Comparison of ENCODE assay signal across 21 cellular contexts in the genomic region with DNA sequence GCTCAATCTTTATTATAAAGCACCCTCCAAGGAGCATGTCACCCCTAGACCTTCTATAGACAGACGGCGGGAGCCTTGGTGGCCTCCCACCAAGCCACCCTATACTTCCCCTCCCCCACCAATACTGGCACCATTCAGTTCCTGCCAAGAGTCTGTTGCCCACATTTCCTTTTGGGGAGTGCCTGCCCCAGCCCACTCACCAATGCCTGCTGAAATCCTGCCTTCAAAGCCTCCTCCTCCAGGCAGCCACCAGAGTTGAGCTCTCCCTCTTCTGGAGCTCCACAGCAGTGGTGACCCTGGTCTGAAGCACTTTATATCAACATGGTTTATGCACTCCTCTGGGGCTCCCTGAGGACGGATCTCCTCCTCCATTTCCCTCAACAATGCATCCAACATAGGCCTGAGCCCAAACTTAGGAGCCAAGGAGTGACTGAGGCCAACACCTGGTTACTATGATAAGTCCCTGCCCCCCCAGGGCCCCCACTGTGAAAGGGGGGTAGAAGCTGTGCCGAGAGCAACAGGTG. TPM values are rescaled to one million over a fixed set of nuclear protein-coding genes. Genes with fewer than 3 reads are reported as not detected.
A peak's percentile ranks its signal among the peaks of the same experiment; 100 is the strongest.
DNase-seq lines count a peak whose midpoint lies in the region; ATAC-seq, FAIRE-seq and TF ChIP-seq lines count a peak whose summit lies in the region.
"Had no signal": no experiment of that assay in that cellular context is flagged by ENCODE, and none has a peak within 500 bp of the region (broad histone marks: within the 10 kb centered on the region; RNA-seq: fewer than 3 reads in every experiment).

No MANE protein-coding gene starts in this region.

- H3K9me3 ChIP-seq in A549 (no peaks in the 10 kb centered on the region), HEK293 (ENCODE audit: control insufficient read depth, insufficient read depth, low read depth, low read length) (no peaks in the 10 kb centered on the region), iPS-20b (ENCODE audit: insufficient read depth, low read depth, low read length) (no peaks in the 10 kb centered on the region)
- H3K9me3 ChIP-seq: esophagus squamous epithelium, gastroesophageal sphincter, uterus had no signal

- no peak for TF ChIP-seq RAD21 in A549 (conservative IDR thresholded peaks at IDR 0.05 in 1 of 2, IDR thresholded peaks at IDR 0.05 in 1 of 2)

- no peak for TF ChIP-seq CTCF in A549 (IDR thresholded peaks at IDR 0.05)
- TF ChIP-seq CTCF in HEK293 (tag by site-specific recombination; IDR thresholded peaks at IDR 0.05): no peak
- no peak for TF ChIP-seq CTCF in brain (conservative IDR thresholded peaks at IDR 0.05)
- TF ChIP-seq CTCF in GM10266 (IDR thresholded peaks at IDR 0.05; ENCODE audit: control insufficient read depth, insufficient read depth, low read depth, missing control alignments): no peak

- peak overlapping the region; percentile 71 to 99 (median 95) for H3K27ac Mint-ChIP-seq in brain
- H3K27ac Mint-ChIP-seq: activated naive CD4-positive, alpha-beta T cell treated with anti-CD3 and anti-CD28 coated beads, Interleukin-2, amount 50 U/mL, for 72 hours; mesothelial cell of epicardium; natural killer cell treated with Interleukin-12 subunit alpha and Interleukin-12 subunit beta and Interleukin-15 and Interleukin-18, amount 100 ng/mL, for 72 hours; stimulated activated effector memory CD8-positive, alpha-beta T cell treated with anti-CD3 and anti-CD28 coated beads, Interleukin-12 subunit alpha, Interleukin-12 subunit beta, amount 100 ng/mL, for 72 hours had no signal

- CTCF ChIA-PET in A549 (lab: Yijun Ruan, JAX) (interaction anchor here (1.0 to 1.9 kb wide), 2 partner anchors 16 to 63 kb away, joined by 3 to 8 read pairs; no protein-coding TSS in a partner anchor), HEK293 (lab: Yijun Ruan, JAX) (interaction anchor here (0.6 to 1.1 kb wide), 4 partner anchors 22 to 680 kb away, joined by 3 read pairs; no protein-coding TSS in a partner anchor)

- ATAC-seq in A549 (no peak), GM18861 (IDR thresholded peaks at IDR 0.05; ENCODE audit: unreplicated experiment) (no peak)
- ATAC-seq: gastroesophageal sphincter; stimulated activated effector memory CD8-positive, alpha-beta T cell treated with anti-CD3 and anti-CD28 coated beads, Interleukin-12 subunit alpha, Interleukin-12 subunit beta, amount 100 ng/mL, for 72 hours had no signal

- DNase-seq in A549 (ENCODE audit: low read depth in 1 of 2, low spot score in 1 of 2): no peak
- no peak for DNase-seq in medulla oblongata (ENCODE audit: extremely low spot score)
- no peak for DNase-seq in GM10266 (ENCODE audit: extremely low spot score)
- no peak for DNase-seq in HuH-7.5 (ENCODE audit: low spot score)
- DNase-seq: effector memory CD4-positive, alpha-beta T cell; EL; esophagus squamous epithelium; uterus had no signal

- peaks cover 2% of the 10 kb centered on the region for H3K27me3 Mint-ChIP-seq in brain

- no peak for FAIRE-seq in A549 (lab: Jason Lieb, UNC)
- FAIRE-seq: H54 had no signal

- H3K36me3 ChIP-seq in HEK293 (ENCODE audit: control insufficient read depth in 2 of 2, insufficient read depth in 1 of 2, low read length in 2 of 2): no peaks in the 10 kb centered on the region
- H3K36me3 ChIP-seq in iPS-20b (ENCODE audit: insufficient read depth, low read depth, low read length): no peaks in the 10 kb centered on the region
- H3K36me3 ChIP-seq: esophagus squamous epithelium, gastroesophageal sphincter, uterus had no signal

- TF ChIP-seq EP300 in A549 (IDR thresholded peaks at IDR 0.05): no peak

- H3K9ac ChIP-seq in iPS-20b (ENCODE audit: low read depth, low read length): no peak overlapping the region; the same call in 1 of the 2 replicates

- WGBS in A549 (ENCODE audit: missing lambda C conversion rate): 50% methylated on average over 1 of the region's 4 CpGs

- peak overlapping the region; percentile 30 to 78 (median 74) for H3K4me3 Mint-ChIP-seq in brain
- H3K4me3 Mint-ChIP-seq: mesothelial cell of epicardium; natural killer cell treated with Interleukin-12 subunit alpha and Interleukin-12 subunit beta and Interleukin-15 and Interleukin-18, amount 100 ng/mL, for 72 hours; stimulated activated effector memory CD8-positive, alpha-beta T cell treated with anti-CD3 and anti-CD28 coated beads, Interleukin-12 subunit alpha, Interleukin-12 subunit beta, amount 100 ng/mL, for 72 hours had no signal

- TF ChIP-seq POLR2A in A549 (IDR thresholded peaks at IDR 0.05; ENCODE audit: low read length): no peak

- peaks cover 25% of the 10 kb centered on the region for H3K27me3 ChIP-seq in iPS-20b (ENCODE audit: insufficient read depth, low read length)

- H3K4me2 ChIP-seq in A549: no peak overlapping the region

- H3K4me1 Mint-ChIP-seq in brain: peaks cover 80% of the 10 kb centered on the region

- H3K9me3 Mint-ChIP-seq in brain: peaks cover 0 to 2% (median 0%) of the 10 kb centered on the region in 5 experiments
- H3K9me3 Mint-ChIP-seq: activated naive CD4-positive, alpha-beta T cell treated with anti-CD3 and anti-CD28 coated beads, Interleukin-2, amount 50 U/mL, for 72 hours; mesothelial cell of epicardium; natural killer cell treated with Interleukin-12 subunit alpha and Interleukin-12 subunit beta and Interleukin-15 and Interleukin-18, amount 100 ng/mL, for 72 hours; stimulated activated effector memory CD8-positive, alpha-beta T cell treated with anti-CD3 and anti-CD28 coated beads, Interleukin-12 subunit alpha, Interleukin-12 subunit beta, amount 100 ng/mL, for 72 hours had no signal

- H3K27ac ChIP-seq in A549 (peak overlapping the region in 1 of 2 experiments; percentile 33; a peak in 1 of 6 replicates), HEK293 (ENCODE audit: extremely low read depth, low read depth, low read length) (no peak overlapping the region), iPS-20b (ENCODE audit: low read length) (no peak overlapping the region)
- H3K27ac ChIP-seq: C4-2B, esophagus squamous epithelium, gastroesophageal sphincter, skin epidermis, uterus had no signal

- no peak overlapping the region for H3K4me3 ChIP-seq in A549
- H3K4me3 ChIP-seq in HEK293 (ENCODE audit: low read depth, low read length): no peak overlapping the region
- peak overlapping the region; percentile 57 for H3K4me3 ChIP-seq in iPS-20b (ENCODE audit: low read length)
- H3K4me3 ChIP-seq: skin epidermis, uterus had no signal

- H3K4me1 ChIP-seq in A549 (peaks cover 36% of the 10 kb centered on the region), HEK293 (ENCODE audit: control insufficient read depth, insufficient read depth, low read length) (peaks cover 14% of the 10 kb centered on the region), iPS-20b (ENCODE audit: insufficient read depth, low read length) (peaks cover 12% of the 10 kb centered on the region; the same call in 1 of the 2 replicates)
- H3K4me1 ChIP-seq: uterus had no signal

- no peaks in the 10 kb centered on the region for H3K36me3 Mint-ChIP-seq in brain
- H3K36me3 Mint-ChIP-seq: activated naive CD4-positive, alpha-beta T cell treated with anti-CD3 and anti-CD28 coated beads, Interleukin-2, amount 50 U/mL, for 72 hours; mesothelial cell of epicardium; natural killer cell treated with Interleukin-12 subunit alpha and Interleukin-12 subunit beta and Interleukin-15 and Interleukin-18, amount 100 ng/mL, for 72 hours; stimulated activated effector memory CD8-positive, alpha-beta T cell treated with anti-CD3 and anti-CD28 coated beads, Interleukin-12 subunit alpha, Interleukin-12 subunit beta, amount 100 ng/mL, for 72 hours had no signal

- POLR2A ChIA-PET in A549 (lab: Yijun Ruan, JAX) (no interaction called here), HEK293 (lab: Yijun Ruan, JAX) (no interaction called here)

TF ChIP-seq in A549, 52 proteins besides CTCF, POLR2A, EP300 and RAD21:
- TF ChIP-seq ZFP36 (IDR thresholded peaks at IDR 0.05; ENCODE audit: borderline replicate concordance, partially characterized antibody) (peak; percentile 52), FOSL2 (IDR thresholded peaks at IDR 0.05) (no peak), FOSL2 (CRISPR knock-in tag; IDR thresholded peaks at IDR 0.05) (no peak)

TF ChIP-seq in HEK293, 187 proteins besides CTCF, POLR2A, EP300 and RAD21:
- TF ChIP-seq ZNF501 (tag by site-specific recombination; IDR thresholded peaks at IDR 0.05) (no peak), SCRT2 (tag by site-specific recombination; IDR thresholded peaks at IDR 0.05) (peak; percentile 91; the same call in 1 of the 2 replicates), BCL11B (tag by site-specific recombination; IDR thresholded peaks at IDR 0.05; ENCODE audit: low read depth) (no peak), ZNF529 (tag by site-specific recombination; IDR thresholded peaks at IDR 0.05; ENCODE audit: insufficient replicate concordance) (no peak)

RNA-seq across cellular contexts. Expression of gene CCDC33, which starts 8.8 kb away (rescaled TPM):
- 5.4 and 5.9 TPM in 2 replicates for polyA plus RNA-seq in A549 (2011; rRNA removed)
- 5.2 and 6.0 TPM in 2 replicates for polyA plus RNA-seq in A549 (2012; cell fraction: cytosol; rRNA removed)
- 5.8 and 6.5 TPM in 2 replicates for polyA plus RNA-seq in A549 (2012; cell fraction: nucleus; rRNA removed)
- 9.2 to 11.9 TPM (median 10.4 TPM) in 3 replicates for polyA plus RNA-seq in A549 (2017; fragmentation: RNase III; extraction: RNeasy Plus Mini Kit Qiagen cat#74134 plus additional on column Dnase treatment)
- 4.5 and 4.6 TPM in 2 replicates for polyA minus RNA-seq in A549 (2011; rRNA and poly(A)+ RNA removed)
- polyA plus RNA-seq in brain (ENCODE audit: insufficient read depth, low read depth, low replicate concordance): 0.46 TPM
- polyA plus RNA-seq: AG04450 had no signal

RNA-seq across cellular contexts. Expression of gene STRA6, which starts 42.3 kb away (rescaled TPM):
- polyA plus RNA-seq in A549 (2011; rRNA removed) (35.0 and 49.8 TPM in 2 replicates), A549 (2017; fragmentation: RNase III; extraction: RNeasy Plus Mini Kit Qiagen cat#74134 plus additional on column Dnase treatment) (60.6 to 76.4 TPM (median 70.2 TPM) in 3 replicates), brain (ENCODE audit: insufficient read depth, low read depth, low replicate concordance) (1.1 TPM)
- polyA plus RNA-seq in A549 (2012; cell fraction: cytosol; rRNA removed): 31.3 and 39.8 TPM in 2 replicates
- polyA plus RNA-seq in A549 (2012; cell fraction: nucleus; rRNA removed): 165 and 201 TPM in 2 replicates
- polyA minus RNA-seq in A549 (2011; rRNA and poly(A)+ RNA removed): 63.6 and 65.0 TPM in 2 replicates

Comparison
In these comparisons a context has a peak if more than half of its experiments do, and no peak if none do; other contexts are left out.
1. RNA of gene STRA6, which starts 42.3 kb away (polyA plus RNA-seq): 31.3 to 201 TPM in A549; 1.1 TPM in brain (single experiment); every median in the first group is over 10 times any median in the second.